ENCODE assay signal across 1 cellular context in genomic region chr17:27332485-27333409, GRCh38.
TF ChIP-seq lines count a peak whose summit lies in the region.

No MANE protein-coding gene starts in this region.

TF ChIP-seq in HepG2, 621 proteins besides CTCF, POLR2A, EP300 and RAD21 (continued from another document and continues in another):
- TF ChIP-seq ZNF280D (CRISPR knock-in tag; IDR thresholded peaks at IDR 0.05): peak; percentile 85; the same call in 1 of the 2 replicates
- 0 out of 2 replicates have a peak, but pooled peaks have one; percentile 57 for TF ChIP-seq DNMT3B (CRISPR knock-in tag; conservative IDR thresholded peaks at IDR 0.05)
- TF ChIP-seq ZFP36 (IDR thresholded peaks at IDR 0.05; ENCODE audit: borderline replicate concordance, low read depth, low read length, partially characterized antibody): peak; percentile 2
- TF ChIP-seq HDAC1 (CRISPR knock-in tag; IDR thresholded peaks at IDR 0.05): peak; percentile 85
- peak; percentile 68 for TF ChIP-seq MTA1 (CRISPR knock-in tag; IDR thresholded peaks at IDR 0.05; ENCODE audit: borderline replicate concordance)
- TF ChIP-seq ZNF510 (CRISPR knock-in tag; IDR thresholded peaks at IDR 0.05; ENCODE audit: low read depth): 0 out of 2 replicates have a peak, but pooled peaks have one; percentile 13
- peak; percentile 43 for TF ChIP-seq CBX1 (IDR thresholded peaks at IDR 0.05; ENCODE audit: low read depth)
- TF ChIP-seq ZNF224 (CRISPR knock-in tag; IDR thresholded peaks at IDR 0.05): peak; percentile 76; the same call in 1 of the 2 replicates
- peak; percentile 40 for TF ChIP-seq ZEB1 (IDR thresholded peaks at IDR 0.05; ENCODE audit: insufficient replicate concordance, low read depth)
- TF ChIP-seq KDM5B (CRISPR knock-in tag; IDR thresholded peaks at IDR 0.05; ENCODE audit: borderline replicate concordance): peak; percentile 79
- TF ChIP-seq ZNF18 (CRISPR knock-in tag; IDR thresholded peaks at IDR 0.05; ENCODE audit: insufficient replicate concordance): peak; percentile 84
- TF ChIP-seq BCL6 (CRISPR knock-in tag; IDR thresholded peaks at IDR 0.05): peak; percentile 46
- TF ChIP-seq ZNF317 (CRISPR knock-in tag; IDR thresholded peaks at IDR 0.05): peak; percentile 85; the same call in 1 of the 2 replicates
- peak; percentile 81 for TF ChIP-seq HIC2 (CRISPR knock-in tag; IDR thresholded peaks at IDR 0.05; ENCODE audit: low read depth)
- no peak for TF ChIP-seq POLR2AphosphoS5 (IDR thresholded peaks at IDR 0.05; ENCODE audit: low read depth, low read length)
- TF ChIP-seq ZNF781 (CRISPR knock-in tag; IDR thresholded peaks at IDR 0.05; ENCODE audit: borderline replicate concordance, not compliant biosample characterization): peak; percentile 28
- no peak for TF ChIP-seq ZNF530 (CRISPR knock-in tag; IDR thresholded peaks at IDR 0.05; ENCODE audit: low read depth)
- TF ChIP-seq ZNF713 (CRISPR knock-in tag; IDR thresholded peaks at IDR 0.05): 0 out of 2 replicates have a peak, but pooled peaks have one; percentile 54
- no peak for TF ChIP-seq GLMP (CRISPR knock-in tag; IDR thresholded peaks at IDR 0.05; ENCODE audit: borderline replicate concordance)
- peak; percentile 5 for TF ChIP-seq MXI1 (IDR thresholded peaks at IDR 0.05; ENCODE audit: borderline replicate concordance, low read depth, low read length)
- TF ChIP-seq ZNF256 (CRISPR knock-in tag; conservative IDR thresholded peaks at IDR 0.05): peak; percentile 35; the same call in 1 of the 2 replicates
- 0 out of 2 replicates have a peak, but pooled peaks have one; percentile 56 for TF ChIP-seq NR0B2 (CRISPR knock-in tag; IDR thresholded peaks at IDR 0.05)
- peak; percentile 57; the same call in 1 of the 2 replicates for TF ChIP-seq TSC22D2 (CRISPR knock-in tag; IDR thresholded peaks at IDR 0.05; ENCODE audit: borderline replicate concordance)
- peak; percentile 55; the same call in 1 of the 2 replicates for TF ChIP-seq ZNF629 (CRISPR knock-in tag; conservative IDR thresholded peaks at IDR 0.05)
- TF ChIP-seq SALL2 (CRISPR knock-in tag; IDR thresholded peaks at IDR 0.05): 0 out of 2 replicates have a peak, but pooled peaks have one; percentile 33
- TF ChIP-seq MYC (CRISPR knock-in tag; IDR thresholded peaks at IDR 0.05; ENCODE audit: borderline replicate concordance): peak; percentile 70
- peak; percentile 73 for TF ChIP-seq HNRNPL (IDR thresholded peaks at IDR 0.05; ENCODE audit: low read depth, low read length)
- peak; percentile 88 for TF ChIP-seq ZNF292 (CRISPR knock-in tag; IDR thresholded peaks at IDR 0.05; ENCODE audit: borderline replicate concordance, low read depth)
- TF ChIP-seq ZNF329 (CRISPR knock-in tag; IDR thresholded peaks at IDR 0.05; ENCODE audit: low read depth): no peak
- no peak for TF ChIP-seq FOXO4 (CRISPR knock-in tag; conservative IDR thresholded peaks at IDR 0.05)
- TF ChIP-seq HOXA9 (CRISPR knock-in tag; IDR thresholded peaks at IDR 0.05; ENCODE audit: borderline replicate concordance): no peak
- peak; percentile 58 for TF ChIP-seq HDAC2 (CRISPR knock-in tag; IDR thresholded peaks at IDR 0.05)
- no peak for TF ChIP-seq ZFAT (CRISPR knock-in tag; conservative IDR thresholded peaks at IDR 0.05)
- peak; percentile 93; the same call in 1 of the 2 replicates for TF ChIP-seq MZF1 (CRISPR knock-in tag; IDR thresholded peaks at IDR 0.05; ENCODE audit: borderline replicate concordance)
- peak; percentile 39; the same call in 1 of the 2 replicates for TF ChIP-seq ZNF580 (CRISPR knock-in tag; IDR thresholded peaks at IDR 0.05; ENCODE audit: borderline replicate concordance, low read depth)
- TF ChIP-seq TRAFD1 (CRISPR knock-in tag; IDR thresholded peaks at IDR 0.05; ENCODE audit: borderline replicate concordance): no peak
- no peak for TF ChIP-seq SRSF9 (IDR thresholded peaks at IDR 0.05; ENCODE audit: borderline replicate concordance, insufficient read depth, low read depth, low read length, poor library complexity, severe bottlenecking)
- peak; percentile 53 for TF ChIP-seq CREB1 (IDR thresholded peaks at IDR 0.05)
- no peak for TF ChIP-seq CREB1 (CRISPR knock-in tag; IDR thresholded peaks at IDR 0.05)
- 0 out of 2 replicates have a peak, but pooled peaks have one; percentile 48 for TF ChIP-seq MED13 (CRISPR knock-in tag; IDR thresholded peaks at IDR 0.05)
- TF ChIP-seq ZSCAN30 (CRISPR knock-in tag; IDR thresholded peaks at IDR 0.05): 0 out of 2 replicates have a peak, but pooled peaks have one; percentile 20
- peak; percentile 83; the same call in 1 of the 2 replicates for TF ChIP-seq ZZZ3 (CRISPR knock-in tag; IDR thresholded peaks at IDR 0.05; ENCODE audit: borderline replicate concordance)
- 0 out of 2 replicates have a peak, but pooled peaks have one; percentile 26 for TF ChIP-seq RELA (CRISPR knock-in tag; IDR thresholded peaks at IDR 0.05)
- TF ChIP-seq KLF16 (CRISPR knock-in tag; IDR thresholded peaks at IDR 0.05): peak in 1 of 2 experiments; percentile 59; a peak in 1 of 4 replicates
- TF ChIP-seq ZSCAN5A (CRISPR knock-in tag; IDR thresholded peaks at IDR 0.05; ENCODE audit: borderline replicate concordance): peak; percentile 47; the same call in 1 of the 2 replicates
- TF ChIP-seq NCOR1 (IDR thresholded peaks at IDR 0.05; ENCODE audit: borderline replicate concordance, low read length): peak; percentile 78; the same call in 1 of the 2 replicates
- TF ChIP-seq SKI (IDR thresholded peaks at IDR 0.05; ENCODE audit: partially characterized antibody): peak; percentile 90
- TF ChIP-seq ZNF451 (CRISPR knock-in tag; IDR thresholded peaks at IDR 0.05): 0 out of 2 replicates have a peak, but pooled peaks have one; percentile 42
- 0 out of 2 replicates have a peak, but pooled peaks have one; percentile 13 for TF ChIP-seq RNF2 (conservative IDR thresholded peaks at IDR 0.05; ENCODE audit: low read depth)
- TF ChIP-seq ZFP82 (CRISPR knock-in tag; IDR thresholded peaks at IDR 0.05; ENCODE audit: borderline replicate concordance): no peak
- peak; percentile 37; the same call in 1 of the 2 replicates for TF ChIP-seq TAF1 (CRISPR knock-in tag; IDR thresholded peaks at IDR 0.05)
- no peak for TF ChIP-seq ZNF7 (CRISPR knock-in tag; IDR thresholded peaks at IDR 0.05)
- TF ChIP-seq ZFY (CRISPR knock-in tag; IDR thresholded peaks at IDR 0.05): peak; percentile 79
- TF ChIP-seq NFKB2 (CRISPR knock-in tag; IDR thresholded peaks at IDR 0.05; ENCODE audit: borderline replicate concordance): 0 out of 2 replicates have a peak, but pooled peaks have one; percentile 56
- 0 out of 2 replicates have a peak, but pooled peaks have one; percentile 44 for TF ChIP-seq KDM4B (CRISPR knock-in tag; IDR thresholded peaks at IDR 0.05)
- TF ChIP-seq ETS1 (CRISPR knock-in tag; IDR thresholded peaks at IDR 0.05): no peak
